ENCODE assay signal across 12 cellular contexts in genomic region chr15:68726246-68726645, GRCh38.
"Had no signal": no experiment of that assay in that cellular context is flagged by ENCODE, and none has a peak within 500 bp of the region (broad histone marks: within the 10 kb centered on the region; RNA-seq: fewer than 3 reads in every experiment).

No MANE protein-coding gene starts in this region.

- DNase-seq: activated CD4-positive, alpha-beta T cell treated with anti-CD3 and anti-CD28 coated beads for 36 hours; activated CD4-positive, alpha-beta T cell treated with anti-CD3 and anti-CD28 coated beads, Interleukin-2, amount 50 U/mL, for 48 hours; dermis blood vessel endothelial cell; effector memory CD4-positive, alpha-beta T cell; esophagus squamous epithelium; islet precursor cell; mammary epithelial cell; nephron progenitor cell; spleen; stimulated activated CD4-positive, alpha-beta T cell treated with anti-CD3 and anti-CD28 coated beads, Interleukin-4, amount 100 ng/mL, for 4 hours had no signal

- H3K27me3 ChIP-seq: spleen had no signal

- H3K36me3 ChIP-seq: esophagus squamous epithelium, spleen had no signal

- ATAC-seq: activated CD4-positive, alpha-beta T cell treated with anti-CD3 and anti-CD28 coated beads for 36 hours; stimulated activated memory B cell treated with anti-CD40 and anti-IgM and Interleukin-4, amounts not matched to agents 10 μg/mL and 1 μg/mL and 100 μg/mL, for 72 hours; WTC11 had no signal

- H3K4me3 ChIP-seq: esophagus squamous epithelium, spleen had no signal

- H3K9me3 ChIP-seq: esophagus squamous epithelium, spleen had no signal
